Comparison of ENCODE assay signal across 12 cellular contexts in the genomic region with DNA sequence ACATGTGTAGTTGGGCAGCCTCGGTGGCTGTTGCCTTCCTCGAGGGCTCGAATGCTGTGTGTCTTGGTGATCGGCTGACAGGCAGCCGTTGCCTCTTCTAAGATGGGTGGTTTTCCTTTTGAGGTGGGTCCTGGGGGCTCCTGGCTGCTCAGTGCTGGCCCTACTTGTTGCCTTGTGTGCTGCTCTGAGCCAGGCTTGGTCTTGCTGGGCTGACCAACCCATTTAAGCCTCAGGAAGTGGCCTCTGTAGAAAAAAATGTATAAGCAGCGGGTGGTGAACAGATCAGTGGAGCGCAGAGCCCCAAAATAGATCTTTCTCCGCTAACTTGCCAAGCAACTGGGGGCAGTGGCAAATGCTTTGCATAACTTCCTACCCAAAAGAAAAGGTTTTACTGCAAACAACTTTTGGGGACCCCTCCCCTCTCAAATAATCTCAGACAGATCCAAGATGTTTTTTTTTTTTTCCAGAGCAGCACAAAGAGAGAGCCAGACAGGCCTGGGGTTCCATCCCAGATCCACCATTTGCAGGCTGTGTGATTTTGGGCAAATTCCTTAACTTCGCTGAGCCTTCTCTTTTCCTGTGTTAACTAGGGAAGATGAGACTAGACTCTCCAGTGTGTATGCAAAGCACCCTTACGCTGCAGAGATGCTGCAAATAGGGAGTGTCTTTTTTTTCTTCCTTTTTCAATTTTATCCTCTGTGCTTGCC. TPM values are rescaled to one million over a fixed set of nuclear protein-coding genes. Genes with fewer than 3 reads are reported as not detected.
DNase-seq lines count a peak whose midpoint lies in the region; ATAC-seq and FAIRE-seq lines count a peak whose summit lies in the region.
"Had no signal": no experiment of that assay in that cellular context is flagged by ENCODE, and none has a peak within 500 bp of the region (broad histone marks: within the 10 kb centered on the region; RNA-seq: fewer than 3 reads in every experiment).

No MANE protein-coding gene starts in this region.

- peaks cover 0 to 66% (median 0%) of the 10 kb centered on the region in 11 experiments; a peak in 5 of 22 replicates for H4K20me1 ChIP-seq in BLaER1 treated with 17β-estradiol and CSF1 and Interleukin-3, amounts not matched to agents 10 nM and 100 nM

- no peaks in the 10 kb centered on the region for H3K27me3 ChIP-seq in BLaER1 treated with 17β-estradiol and CSF1 and Interleukin-3, amounts not matched to agents 10 nM and 100 nM
- H3K27me3 ChIP-seq: pancreas had no signal

- no peak overlapping the region for H3K4me3 Mint-ChIP-seq in activated naive CD8-positive, alpha-beta T cell treated with anti-CD3 and anti-CD28 coated beads for 36 hours
- H3K4me3 Mint-ChIP-seq: CD4-positive, CD25-positive, alpha-beta regulatory T cell had no signal

- peaks cover 2% of the 10 kb centered on the region for H3K36me3 Mint-ChIP-seq in activated naive CD8-positive, alpha-beta T cell treated with anti-CD3 and anti-CD28 coated beads for 36 hours
- H3K36me3 Mint-ChIP-seq: CD4-positive, CD25-positive, alpha-beta regulatory T cell had no signal

- H3K9ac ChIP-seq in BLaER1 treated with 17β-estradiol and CSF1 and Interleukin-3, amounts not matched to agents 10 nM and 100 nM: peak overlapping the region; percentile 58 to 84 (median 78)

- H3K9me3 ChIP-seq in BLaER1 treated with 17β-estradiol and CSF1 and Interleukin-3, amounts not matched to agents 10 nM and 100 nM (replicated peaks in 1 of 11): peaks cover 0 to 7% (median 0%) of the 10 kb centered on the region in 11 experiments; a peak in 5 of 22 replicates
- H3K9me3 ChIP-seq: pancreas had no signal

- H3K27me3 Mint-ChIP-seq in activated naive CD8-positive, alpha-beta T cell treated with anti-CD3 and anti-CD28 coated beads for 36 hours: no peaks in the 10 kb centered on the region
- H3K27me3 Mint-ChIP-seq: CD4-positive, CD25-positive, alpha-beta regulatory T cell had no signal

- peak overlapping the region; percentile 27 to 93 (median 85); a peak in 21 of 22 replicates for H3K27ac ChIP-seq in BLaER1 treated with 17β-estradiol and CSF1 and Interleukin-3, amounts not matched to agents 10 nM and 100 nM
- H3K27ac ChIP-seq: epithelial cell of prostate, pancreas had no signal

- DNase-seq in GM19239 (ENCODE audit: insufficient read length, low spot score) (no peak), left lobe of liver (ENCODE audit: low spot score) (no peak), GOT3 (lab: John Stamatoyannopoulos, UW) (no peak), 8988T (no peak), NCI-H1417 (lab: John Stamatoyannopoulos, UW) (no peak)
- no peak for DNase-seq in activated naive CD8-positive, alpha-beta T cell treated with anti-CD3 and anti-CD28 coated beads for 36 hours
- DNase-seq: CD4-positive, CD25-positive, alpha-beta regulatory T cell; NCI-H1417 treated with DMSO at 0.1 percent for 48 hours had no signal

- ATAC-seq in HG03066 (IDR thresholded peaks at IDR 0.05; ENCODE audit: low read depth, unreplicated experiment): peak; percentile 49
- ATAC-seq in left lobe of liver: no peak
- ATAC-seq: pancreas had no signal

- peak; percentile 96 for FAIRE-seq in GM19239 (lab: Jason Lieb, UNC)
- FAIRE-seq: pancreas had no signal

- peaks cover 0 to 24% (median 0%) of the 10 kb centered on the region in 11 experiments; a peak in 7 of 22 replicates for H3K36me3 ChIP-seq in BLaER1 treated with 17β-estradiol and CSF1 and Interleukin-3, amounts not matched to agents 10 nM and 100 nM
- H3K36me3 ChIP-seq: pancreas had no signal

- peaks cover 90 to 100% (median 98%) of the 10 kb centered on the region in 10 experiments for H3K4me1 ChIP-seq in BLaER1 treated with 17β-estradiol and CSF1 and Interleukin-3, amounts not matched to agents 10 nM and 100 nM
- H3K4me1 ChIP-seq: pancreas had no signal

- H3K4me1 Mint-ChIP-seq in activated naive CD8-positive, alpha-beta T cell treated with anti-CD3 and anti-CD28 coated beads for 36 hours: peaks cover 10% of the 10 kb centered on the region

- H3K4me3 ChIP-seq in BLaER1 treated with 17β-estradiol and CSF1 and Interleukin-3, amounts not matched to agents 10 nM and 100 nM: peak overlapping the region in 9 of 10 experiments; percentile 21 to 59 (median 47); a peak in 16 of 20 replicates
- H3K4me3 ChIP-seq: pancreas had no signal

- peak overlapping the region; percentile 77 to 99 (median 89) for H3K4me2 ChIP-seq in BLaER1 treated with 17β-estradiol and CSF1 and Interleukin-3, amounts not matched to agents 10 nM and 100 nM

- peaks cover 3% of the 10 kb centered on the region for H3K9me3 Mint-ChIP-seq in activated naive CD8-positive, alpha-beta T cell treated with anti-CD3 and anti-CD28 coated beads for 36 hours

- peak overlapping the region; percentile 14 for H3K27ac Mint-ChIP-seq in activated naive CD8-positive, alpha-beta T cell treated with anti-CD3 and anti-CD28 coated beads for 36 hours

RNA-seq across cellular contexts. Expression of a gene that starts 42.5 kb away (rescaled TPM):
- 1 to 10 TPM; 7.7 to 8.1 TPM for total RNA-seq in activated naive CD8-positive, alpha-beta T cell treated with anti-CD3 and anti-CD28 coated beads for 36 hours
- total RNA-seq in left lobe of liver: 12.1 TPM
